Comparison of ENCODE assay signal across 1 cellular context in genomic region chr5:179678238-179679013, GRCh38.
A peak's percentile ranks its signal among the peaks of the same experiment; 100 is the strongest.
TF ChIP-seq lines count a peak whose summit lies in the region.

No MANE protein-coding gene starts in this region.

TF ChIP-seq in WTC11, 78 proteins besides CTCF, POLR2A, EP300 and RAD21 (continued from another document):
- TF ChIP-seq ARID4B (CRISPR knock-in tag; IDR thresholded peaks at IDR 0.05; ENCODE audit: borderline replicate concordance) (peak; percentile 95), TEAD4 (CRISPR knock-in tag; IDR thresholded peaks at IDR 0.05) (peak; percentile 68; the same call in 1 of the 2 replicates)
- TF ChIP-seq, protein P1, sequence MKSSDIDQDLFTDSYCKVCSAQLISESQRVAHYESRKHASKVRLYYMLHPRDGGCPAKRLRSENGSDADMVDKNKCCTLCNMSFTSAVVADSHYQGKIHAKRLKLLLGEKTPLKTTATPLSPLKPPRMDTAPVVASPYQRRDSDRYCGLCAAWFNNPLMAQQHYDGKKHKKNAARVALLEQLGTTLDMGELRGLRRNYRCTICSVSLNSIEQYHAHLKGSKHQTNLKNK (CRISPR knock-in tag; IDR thresholded peaks at IDR 0.05): no peak
